Comparison of ENCODE assay signal across 8 cellular contexts in the genomic region with DNA sequence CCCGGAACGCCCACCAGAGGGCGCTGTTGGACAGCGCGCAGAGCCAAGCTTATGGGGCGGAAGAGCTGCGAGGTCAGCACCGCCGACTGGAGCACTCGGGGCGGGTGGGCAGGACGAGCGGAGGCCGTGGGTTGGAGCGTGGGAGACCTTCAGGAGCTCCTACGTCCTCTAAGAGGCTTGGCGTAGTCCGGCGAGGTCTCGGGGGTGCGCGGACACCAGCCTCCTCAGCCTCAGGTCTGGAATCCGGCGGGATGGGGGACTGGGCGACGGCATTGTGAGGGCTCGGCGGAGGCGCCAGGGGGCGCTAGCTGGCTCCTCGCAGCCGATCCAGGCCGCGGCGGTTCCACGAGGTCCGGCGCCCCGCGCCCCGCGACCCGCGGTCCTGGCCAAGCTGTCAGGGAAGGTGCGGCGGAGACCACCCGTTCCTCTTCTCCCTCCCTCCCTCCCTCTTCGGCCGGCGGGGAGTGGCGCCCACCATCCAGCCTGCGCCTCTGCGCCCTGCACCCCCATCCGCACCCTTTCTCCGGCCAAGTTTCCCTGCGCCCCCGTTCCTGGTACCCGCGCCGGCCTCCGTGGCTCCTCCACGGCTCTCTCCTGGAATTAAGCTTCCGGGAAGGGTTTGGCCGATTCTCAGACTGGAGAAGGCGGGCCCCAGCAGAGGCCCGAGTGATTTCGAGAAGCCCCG. TPM values are rescaled to one million over a fixed set of nuclear protein-coding genes. Genes with fewer than 3 reads are reported as not detected.
A peak's percentile ranks its signal among the peaks of the same experiment; 100 is the strongest.
DNase-seq lines count a peak whose midpoint lies in the region; ATAC-seq and TF ChIP-seq lines count a peak whose summit lies in the region.

No MANE protein-coding gene starts in this region.

- no peak overlapping the region for H3K27ac ChIP-seq in HUES64 (ENCODE audit: low read depth, low read length)
- H3K27ac ChIP-seq in esophagus squamous epithelium = no peak overlapping the region
- H3K27ac ChIP-seq in naive thymus-derived CD4-positive, alpha-beta T cell (ENCODE audit: low read depth, low read length) = no peak overlapping the region

- POLR2A ChIA-PET in naive thymus-derived CD4-positive, alpha-beta T cell (lab: Charles Lee) = interaction anchor here (0.7 kb wide), 1 partner anchor 71 kb away, joined by 3 read pairs; no protein-coding TSS in a partner anchor

- peak; percentile 88 for ATAC-seq in GM21515 (IDR thresholded peaks at IDR 0.05; ENCODE audit: unreplicated experiment)
- peak; percentile 96 for ATAC-seq in naive thymus-derived CD4-positive, alpha-beta T cell
- peak; percentile 93 for ATAC-seq in stimulated activated memory B cell treated with anti-CD40 and anti-IgM and Interleukin-4, amounts not matched to agents 10 μg/mL and 1 μg/mL and 100 μg/mL, for 72 hours

- 5% methylated on average over 68 of the region's 68 CpGs for WGBS in HUES64
- no CpG with 5 or more reads among the region's 68 CpGs for WGBS in esophagus squamous epithelium, 2 donors

- peak; percentile 98 to 99 (median 99) for TF ChIP-seq CTCF in esophagus squamous epithelium (IDR thresholded peaks at IDR 0.05)

- peaks cover 89% of the 10 kb centered on the region for H3K27me3 Mint-ChIP-seq in activated T-cell treated with anti-CD3 and anti-CD28 coated beads, Interleukin-2, amount 50 U/mL, for 24 hours
- peaks cover 61 to 83% (median 72%) of the 10 kb centered on the region in 5 donors for H3K27me3 Mint-ChIP-seq in naive thymus-derived CD4-positive, alpha-beta T cell
- H3K27me3 Mint-ChIP-seq in stimulated activated memory B cell treated with anti-CD40 and anti-IgM and Interleukin-4, amounts not matched to agents 10 μg/mL and 1 μg/mL and 100 μg/mL, for 72 hours = peaks cover 93% of the 10 kb centered on the region

- H3K4me1 ChIP-seq in HUES64 (ENCODE audit: insufficient read depth, low read length) = peaks cover 5% of the 10 kb centered on the region; the same call in 1 of the 2 replicates
- H3K4me1 ChIP-seq in esophagus squamous epithelium = peaks cover 10 to 41% (median 13%) of the 10 kb centered on the region in 3 donors
- H3K4me1 ChIP-seq in naive thymus-derived CD4-positive, alpha-beta T cell (ENCODE audit: control insufficient read depth in 2 of 2, insufficient read depth in 2 of 2, low read length in 2 of 2) = peaks cover 4 to 10% of the 10 kb centered on the region in 2 donors

- no peaks in the 10 kb centered on the region for H3K9me3 ChIP-seq in HUES64 (ENCODE audit: insufficient read depth, low read depth, low read length)
- no peaks in the 10 kb centered on the region for H3K9me3 ChIP-seq in esophagus squamous epithelium
- no peaks in the 10 kb centered on the region for H3K9me3 ChIP-seq in naive thymus-derived CD4-positive, alpha-beta T cell (ENCODE audit: control insufficient read depth in 2 of 3, low read length in 3 of 3)

- CTCF ChIA-PET in naive thymus-derived CD4-positive, alpha-beta T cell (lab: Charles Lee) = interaction anchor here (0.8 to 5.2 kb wide), 20 partner anchors 9 to 191 kb away, joined by 3 to 57 read pairs (median 4); no protein-coding TSS in a partner anchor

- no peaks in the 10 kb centered on the region for H3K9me3 Mint-ChIP-seq in activated T-cell treated with anti-CD3 and anti-CD28 coated beads, Interleukin-2, amount 50 U/mL, for 24 hours
- H3K9me3 Mint-ChIP-seq in naive thymus-derived CD4-positive, alpha-beta T cell = peaks cover 0 to 5% (median 0%) of the 10 kb centered on the region in 11 donors
- H3K9me3 Mint-ChIP-seq in stimulated activated memory B cell treated with anti-CD40 and anti-IgM and Interleukin-4, amounts not matched to agents 10 μg/mL and 1 μg/mL and 100 μg/mL, for 72 hours = no peaks in the 10 kb centered on the region

- H3K27me3 ChIP-seq in HUES64 (ENCODE audit: insufficient read depth, low read length) = peaks cover 98% of the 10 kb centered on the region
- H3K27me3 ChIP-seq in esophagus squamous epithelium = peaks cover 36 to 100% (median 52%) of the 10 kb centered on the region in 4 donors
- H3K27me3 ChIP-seq in naive thymus-derived CD4-positive, alpha-beta T cell (ENCODE audit: control insufficient read depth in 2 of 2, insufficient read depth in 2 of 2, low read length in 2 of 2) = peaks cover 8 to 33% of the 10 kb centered on the region in 2 donors

- peaks cover 21% of the 10 kb centered on the region for H3K4me1 Mint-ChIP-seq in activated T-cell treated with anti-CD3 and anti-CD28 coated beads, Interleukin-2, amount 50 U/mL, for 24 hours (ENCODE audit: low read depth)
- H3K4me1 Mint-ChIP-seq in naive thymus-derived CD4-positive, alpha-beta T cell = peaks cover 0 to 23% (median 16%) of the 10 kb centered on the region in 7 donors
- H3K4me1 Mint-ChIP-seq in stimulated activated memory B cell treated with anti-CD40 and anti-IgM and Interleukin-4, amounts not matched to agents 10 μg/mL and 1 μg/mL and 100 μg/mL, for 72 hours = peaks cover 20% of the 10 kb centered on the region

- peak; percentile 88 for DNase-seq in DMS114 treated with DMSO at 0.1 percent for 48 hours (lab: John Stamatoyannopoulos, UW; ENCODE audit: unreplicated experiment)
- peak; percentile 88 for DNase-seq in OCI-M1 (lab: John Stamatoyannopoulos, UW)
- DNase-seq in activated T-cell treated with anti-CD3 and anti-CD28 coated beads, Interleukin-2, amount 50 U/mL, for 24 hours = peak; percentile 91
- peak; percentile 11 for DNase-seq in esophagus squamous epithelium (lab: John Stamatoyannopoulos, UW)
- DNase-seq in naive thymus-derived CD4-positive, alpha-beta T cell = peak; percentile 61 to 89 (median 80)

- no peaks in the 10 kb centered on the region for H3K36me3 ChIP-seq in HUES64 (ENCODE audit: insufficient read depth, low read length)
- H3K36me3 ChIP-seq in esophagus squamous epithelium = no peaks in the 10 kb centered on the region
- H3K36me3 ChIP-seq in naive thymus-derived CD4-positive, alpha-beta T cell (ENCODE audit: control insufficient read depth in 2 of 3, insufficient read depth in 3 of 3, low read length in 3 of 3) = no peaks in the 10 kb centered on the region

- no peak overlapping the region for H3K9ac ChIP-seq in HUES64 (ENCODE audit: low read depth, low read length)

- H3K4me3 ChIP-seq in HUES64 (ENCODE audit: low read length) = peak overlapping the region; percentile 57
- peak overlapping the region; percentile 15 to 67 (median 44) for H3K4me3 ChIP-seq in esophagus squamous epithelium
- H3K4me3 ChIP-seq in naive thymus-derived CD4-positive, alpha-beta T cell (ENCODE audit: low read length) = peak overlapping the region; percentile 57

- intact Hi-C loops in esophagus squamous epithelium (cut with DNase I) = loop anchor here (2.0 kb wide), 1 partner anchor 72 kb away; no protein-coding TSS in a partner anchor
- intact Hi-C loops in naive thymus-derived CD4-positive, alpha-beta T cell (cut with micrococcal nuclease) = loop anchor here (1.0 to 2.0 kb wide), 8 partner anchors 20 to 197 kb away; a partner anchor contains a TSS

- peak overlapping the region; percentile 57 for H3K27ac Mint-ChIP-seq in activated T-cell treated with anti-CD3 and anti-CD28 coated beads, Interleukin-2, amount 50 U/mL, for 24 hours
- H3K27ac Mint-ChIP-seq in naive thymus-derived CD4-positive, alpha-beta T cell = peak overlapping the region in 1 of 9 donors; percentile 43
- H3K27ac Mint-ChIP-seq in stimulated activated memory B cell treated with anti-CD40 and anti-IgM and Interleukin-4, amounts not matched to agents 10 μg/mL and 1 μg/mL and 100 μg/mL, for 72 hours = no peak overlapping the region

- no peaks in the 10 kb centered on the region for H3K36me3 Mint-ChIP-seq in activated T-cell treated with anti-CD3 and anti-CD28 coated beads, Interleukin-2, amount 50 U/mL, for 24 hours (ENCODE audit: low read depth)
- no peaks in the 10 kb centered on the region for H3K36me3 Mint-ChIP-seq in naive thymus-derived CD4-positive, alpha-beta T cell
- no peaks in the 10 kb centered on the region for H3K36me3 Mint-ChIP-seq in stimulated activated memory B cell treated with anti-CD40 and anti-IgM and Interleukin-4, amounts not matched to agents 10 μg/mL and 1 μg/mL and 100 μg/mL, for 72 hours

- TF ChIP-seq POLR2A in esophagus squamous epithelium (IDR thresholded peaks at IDR 0.05) = no peak

- H3K4me3 Mint-ChIP-seq in activated T-cell treated with anti-CD3 and anti-CD28 coated beads, Interleukin-2, amount 50 U/mL, for 24 hours = peak overlapping the region; percentile 75
- peak overlapping the region; percentile 70 to 90 (median 80) for H3K4me3 Mint-ChIP-seq in naive thymus-derived CD4-positive, alpha-beta T cell
- H3K4me3 Mint-ChIP-seq in stimulated activated memory B cell treated with anti-CD40 and anti-IgM and Interleukin-4, amounts not matched to agents 10 μg/mL and 1 μg/mL and 100 μg/mL, for 72 hours = peak overlapping the region; percentile 76

RNA-seq across cellular contexts. Expression of a gene that starts 24.3 kb away (rescaled TPM):
- polyA plus RNA-seq in HUES64 (2013, experiment 1 of 2) = 22.5 TPM
- polyA plus RNA-seq in HUES64 (2013, experiment 2 of 2) = 27.5 TPM
- 10 to 100 TPM; 38.4 to 60.7 (median 52.9) TPM for total RNA-seq in esophagus squamous epithelium
- total RNA-seq in naive thymus-derived CD4-positive, alpha-beta T cell = 100 to 1,000 TPM; 121 to 136 (median 129) TPM
- 10 to 100 TPM; 24.0 to 61.3 TPM for polyA plus RNA-seq in naive thymus-derived CD4-positive, alpha-beta T cell

Comparison
In these comparisons a context has a peak if more than half of its experiments do, and no peak if none do; other contexts are left out.
1. DNase-seq: peak in every context shown above with its lines; median percentile 91 in activated T-cell treated with anti-CD3 and anti-CD28 coated beads, Interleukin-2, amount 50 U/mL, for 24 hours; 88 in DMS114 treated with DMSO at 0.1 percent for 48 hours; 88 in OCI-M1; 80 in naive thymus-derived CD4-positive, alpha-beta T cell; 11 in esophagus squamous epithelium.